Comparison of ENCODE assay signal across 17 cellular contexts in genomic region chr17:8805396-8805795, GRCh38. TPM values are rescaled to one million over a fixed set of nuclear protein-coding genes. Genes with fewer than 3 reads are reported as not detected.
"Had no signal": no experiment of that assay in that cellular context is flagged by ENCODE, and none has a peak within 500 bp of the region (broad histone marks: within the 10 kb centered on the region; RNA-seq: fewer than 3 reads in every experiment).

No MANE protein-coding gene starts in this region.

RNA-seq across cellular contexts. Expression of gene MFSD6L, which starts 6.2 kb away (rescaled TPM):
- total RNA-seq: activated CD8-positive, alpha-beta memory T cell treated with anti-CD3 and anti-CD28 coated beads for 36 hours; activated naive CD4-positive, alpha-beta T cell treated with anti-CD3 and anti-CD28 coated beads for 36 hours; activated naive CD8-positive, alpha-beta T cell treated with anti-CD3 and anti-CD28 coated beads for 36 hours; dermis blood vessel endothelial cell; epithelial cell of proximal tubule; foreskin keratinocyte; gastrocnemius medialis had no signal
- polyA plus RNA-seq: aorta, foreskin keratinocyte had no signal

RNA-seq across cellular contexts. Expression of gene SPDYE4, which starts 47.0 kb away (rescaled TPM):
- total RNA-seq: activated CD4-positive, alpha-beta T cell treated with anti-CD3 and anti-CD28 coated beads, Interleukin-2, amount 10 ng/mL, durations not matched to agents 7 days and 5 days; activated CD8-positive, alpha-beta memory T cell treated with anti-CD3 and anti-CD28 coated beads for 36 hours; activated CD8-positive, alpha-beta memory T cell treated with anti-CD3 and anti-CD28 coated beads, Interleukin-2, amount 10 ng/mL, durations not matched to agents 7 days and 5 days; activated CD8-positive, alpha-beta T cell treated with anti-CD3 and anti-CD28 coated beads for 36 hours; activated naive CD4-positive, alpha-beta T cell treated with anti-CD3 and anti-CD28 coated beads for 36 hours; activated naive CD8-positive, alpha-beta T cell treated with anti-CD3 and anti-CD28 coated beads for 36 hours; activated T-helper 1 cell treated with anti-CD3 and anti-CD28 coated beads, Interleukin-12 subunit alpha, Interleukin-12 subunit beta, Interleukin-2, Interleukin-4 antibody, amounts not matched to agents 30 ng/mL and 10 ng/mL and 1 ng/mL, durations not matched to agents 14 hours and 24 hours and 36 hours; activated T-helper 2 cell treated with anti-CD3 and anti-CD28 coated beads, Interferon-gamma antibody, Interleukin-2, Interleukin-4, amounts not matched to agents 10 μg/mL and 5 μg/mL and 100 μg/mL, durations not matched to agents 14 hours and 24 hours and 36 hours; adrenal gland; aorta; body of pancreas; dermis blood vessel endothelial cell; epithelial cell of proximal tubule; esophagus mucosa; foreskin keratinocyte; gastrocnemius medialis; heart left ventricle had no signal
- polyA plus RNA-seq: adrenal gland, aorta, foreskin keratinocyte, heart left ventricle had no signal
